In genomic region chr13:44364601-44365000, GRCh38 we compare ENCODE assay signal across 1 cellular context.
TF ChIP-seq lines count a peak whose summit lies in the region.

No MANE protein-coding gene starts in this region.

TF ChIP-seq in HepG2, 621 proteins besides CTCF, POLR2A, EP300 and RAD21 (continued from another document and continues in another):
- no peak for TF ChIP-seq BRF2 (CRISPR knock-in tag; IDR thresholded peaks at IDR 0.05)
- no peak for TF ChIP-seq JUNB (CRISPR knock-in tag; IDR thresholded peaks at IDR 0.05; ENCODE audit: borderline replicate concordance)
- no peak for TF ChIP-seq ZNF557 (CRISPR knock-in tag; IDR thresholded peaks at IDR 0.05)
- no peak for TF ChIP-seq IRX3 (CRISPR knock-in tag; IDR thresholded peaks at IDR 0.05; ENCODE audit: borderline replicate concordance, low read depth)
- no peak for TF ChIP-seq DNMT3B (CRISPR knock-in tag; conservative IDR thresholded peaks at IDR 0.05)
- TF ChIP-seq MZF1 (CRISPR knock-in tag; IDR thresholded peaks at IDR 0.05; ENCODE audit: borderline replicate concordance) = no peak
- TF ChIP-seq, protein P1, sequence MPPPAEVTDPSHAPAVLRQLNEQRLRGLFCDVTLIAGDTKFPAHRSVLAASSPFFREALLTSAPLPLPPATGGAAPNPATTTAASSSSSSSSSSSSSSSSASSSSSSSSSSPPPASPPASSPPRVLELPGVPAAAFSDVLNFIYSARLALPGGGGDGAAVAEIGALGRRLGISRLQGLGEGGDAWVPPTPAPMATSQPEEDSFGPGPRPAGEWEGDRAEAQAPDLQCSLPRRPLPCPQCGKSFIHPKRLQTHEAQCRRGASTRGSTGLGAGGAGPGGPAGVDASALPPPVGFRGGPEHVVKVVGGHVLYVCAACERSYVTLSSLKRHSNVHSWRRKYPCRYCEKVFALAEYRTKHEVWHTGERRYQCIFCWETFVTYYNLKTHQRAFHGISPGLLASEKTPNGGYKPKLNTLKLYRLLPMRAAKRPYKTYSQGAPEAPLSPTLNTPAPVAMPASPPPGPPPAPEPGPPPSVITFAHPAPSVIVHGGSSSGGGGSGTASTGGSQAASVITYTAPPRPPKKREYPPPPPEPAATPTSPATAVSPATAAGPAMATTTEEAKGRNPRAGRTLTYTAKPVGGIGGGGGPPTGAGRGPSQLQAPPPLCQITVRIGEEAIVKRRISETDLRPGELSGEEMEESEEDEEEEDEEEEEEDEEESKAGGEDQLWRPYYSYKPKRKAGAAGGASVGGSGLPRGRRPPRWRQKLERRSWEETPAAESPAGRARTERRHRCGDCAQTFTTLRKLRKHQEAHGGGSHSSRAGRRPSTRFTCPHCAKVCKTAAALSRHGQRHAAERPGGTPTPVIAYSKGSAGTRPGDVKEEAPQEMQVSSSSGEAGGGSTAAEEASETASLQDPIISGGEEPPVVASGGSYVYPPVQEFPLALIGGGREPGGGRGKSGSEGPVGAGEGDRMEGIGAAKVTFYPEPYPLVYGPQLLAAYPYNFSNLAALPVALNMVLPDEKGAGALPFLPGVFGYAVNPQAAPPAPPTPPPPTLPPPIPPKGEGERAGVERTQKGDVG (CRISPR knock-in tag; IDR thresholded peaks at IDR 0.05; ENCODE audit: borderline replicate concordance) = no peak
- TF ChIP-seq, protein P2, sequence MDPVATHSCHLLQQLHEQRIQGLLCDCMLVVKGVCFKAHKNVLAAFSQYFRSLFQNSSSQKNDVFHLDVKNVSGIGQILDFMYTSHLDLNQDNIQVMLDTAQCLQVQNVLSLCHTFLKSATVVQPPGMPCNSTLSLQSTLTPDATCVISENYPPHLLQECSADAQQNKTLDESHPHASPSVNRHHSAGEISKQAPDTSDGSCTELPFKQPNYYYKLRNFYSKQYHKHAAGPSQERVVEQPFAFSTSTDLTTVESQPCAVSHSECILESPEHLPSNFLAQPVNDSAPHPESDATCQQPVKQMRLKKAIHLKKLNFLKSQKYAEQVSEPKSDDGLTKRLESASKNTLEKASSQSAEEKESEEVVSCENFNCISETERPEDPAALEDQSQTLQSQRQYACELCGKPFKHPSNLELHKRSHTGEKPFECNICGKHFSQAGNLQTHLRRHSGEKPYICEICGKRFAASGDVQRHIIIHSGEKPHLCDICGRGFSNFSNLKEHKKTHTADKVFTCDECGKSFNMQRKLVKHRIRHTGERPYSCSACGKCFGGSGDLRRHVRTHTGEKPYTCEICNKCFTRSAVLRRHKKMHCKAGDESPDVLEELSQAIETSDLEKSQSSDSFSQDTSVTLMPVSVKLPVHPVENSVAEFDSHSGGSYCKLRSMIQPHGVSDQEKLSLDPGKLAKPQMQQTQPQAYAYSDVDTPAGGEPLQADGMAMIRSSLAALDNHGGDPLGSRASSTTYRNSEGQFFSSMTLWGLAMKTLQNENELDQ (CRISPR knock-in tag; IDR thresholded peaks at IDR 0.05; ENCODE audit: borderline replicate concordance) = no peak
- no peak for TF ChIP-seq ZZZ3 (CRISPR knock-in tag; IDR thresholded peaks at IDR 0.05; ENCODE audit: borderline replicate concordance)
- TF ChIP-seq ZNF614 (CRISPR knock-in tag; IDR thresholded peaks at IDR 0.05; ENCODE audit: borderline replicate concordance) = 0 out of 2 replicates have a peak, but pooled peaks have one; percentile 57
- no peak for TF ChIP-seq MXD3 (CRISPR knock-in tag; IDR thresholded peaks at IDR 0.05)
- no peak for TF ChIP-seq ZNF451 (CRISPR knock-in tag; IDR thresholded peaks at IDR 0.05)
- TF ChIP-seq TEAD3 (CRISPR knock-in tag; optimal IDR thresholded peaks at IDR 0.05; ENCODE audit: borderline replicate concordance) = peak; percentile 88
- TF ChIP-seq CBX2 (IDR thresholded peaks at IDR 0.05; ENCODE audit: low read depth, low read length) = no peak
- no peak for TF ChIP-seq CBX2 (CRISPR knock-in tag; IDR thresholded peaks at IDR 0.05; ENCODE audit: low read depth)
- TF ChIP-seq ERF (CRISPR knock-in tag; IDR thresholded peaks at IDR 0.05) = no peak
- TF ChIP-seq MIER3 (CRISPR knock-in tag; IDR thresholded peaks at IDR 0.05; ENCODE audit: borderline replicate concordance) = peak; percentile 24; the same call in 1 of the 2 replicates
- TF ChIP-seq, protein P3, sequence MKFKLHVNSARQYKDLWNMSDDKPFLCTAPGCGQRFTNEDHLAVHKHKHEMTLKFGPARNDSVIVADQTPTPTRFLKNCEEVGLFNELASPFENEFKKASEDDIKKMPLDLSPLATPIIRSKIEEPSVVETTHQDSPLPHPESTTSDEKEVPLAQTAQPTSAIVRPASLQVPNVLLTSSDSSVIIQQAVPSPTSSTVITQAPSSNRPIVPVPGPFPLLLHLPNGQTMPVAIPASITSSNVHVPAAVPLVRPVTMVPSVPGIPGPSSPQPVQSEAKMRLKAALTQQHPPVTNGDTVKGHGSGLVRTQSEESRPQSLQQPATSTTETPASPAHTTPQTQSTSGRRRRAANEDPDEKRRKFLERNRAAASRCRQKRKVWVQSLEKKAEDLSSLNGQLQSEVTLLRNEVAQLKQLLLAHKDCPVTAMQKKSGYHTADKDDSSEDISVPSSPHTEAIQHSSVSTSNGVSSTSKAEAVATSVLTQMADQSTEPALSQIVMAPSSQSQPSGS (CRISPR knock-in tag; IDR thresholded peaks at IDR 0.05) = no peak
- peak; percentile 70; the same call in 1 of the 2 replicates for TF ChIP-seq ZBTB43 (CRISPR knock-in tag; conservative IDR thresholded peaks at IDR 0.05)
- TF ChIP-seq CERS6 (CRISPR knock-in tag; IDR thresholded peaks at IDR 0.05) = no peak
- TF ChIP-seq, protein P4, sequence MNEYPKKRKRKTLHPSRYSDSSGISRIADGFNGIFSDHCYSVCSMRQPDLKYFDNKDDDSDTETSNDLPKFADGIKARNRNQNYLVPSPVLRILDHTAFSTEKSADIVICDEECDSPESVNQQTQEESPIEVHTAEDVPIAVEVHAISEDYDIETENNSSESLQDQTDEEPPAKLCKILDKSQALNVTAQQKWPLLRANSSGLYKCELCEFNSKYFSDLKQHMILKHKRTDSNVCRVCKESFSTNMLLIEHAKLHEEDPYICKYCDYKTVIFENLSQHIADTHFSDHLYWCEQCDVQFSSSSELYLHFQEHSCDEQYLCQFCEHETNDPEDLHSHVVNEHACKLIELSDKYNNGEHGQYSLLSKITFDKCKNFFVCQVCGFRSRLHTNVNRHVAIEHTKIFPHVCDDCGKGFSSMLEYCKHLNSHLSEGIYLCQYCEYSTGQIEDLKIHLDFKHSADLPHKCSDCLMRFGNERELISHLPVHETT (CRISPR knock-in tag; conservative IDR thresholded peaks at IDR 0.05) = no peak
- no peak for TF ChIP-seq ZFP90 (CRISPR knock-in tag; IDR thresholded peaks at IDR 0.05; ENCODE audit: borderline replicate concordance)
- TF ChIP-seq, protein P5, sequence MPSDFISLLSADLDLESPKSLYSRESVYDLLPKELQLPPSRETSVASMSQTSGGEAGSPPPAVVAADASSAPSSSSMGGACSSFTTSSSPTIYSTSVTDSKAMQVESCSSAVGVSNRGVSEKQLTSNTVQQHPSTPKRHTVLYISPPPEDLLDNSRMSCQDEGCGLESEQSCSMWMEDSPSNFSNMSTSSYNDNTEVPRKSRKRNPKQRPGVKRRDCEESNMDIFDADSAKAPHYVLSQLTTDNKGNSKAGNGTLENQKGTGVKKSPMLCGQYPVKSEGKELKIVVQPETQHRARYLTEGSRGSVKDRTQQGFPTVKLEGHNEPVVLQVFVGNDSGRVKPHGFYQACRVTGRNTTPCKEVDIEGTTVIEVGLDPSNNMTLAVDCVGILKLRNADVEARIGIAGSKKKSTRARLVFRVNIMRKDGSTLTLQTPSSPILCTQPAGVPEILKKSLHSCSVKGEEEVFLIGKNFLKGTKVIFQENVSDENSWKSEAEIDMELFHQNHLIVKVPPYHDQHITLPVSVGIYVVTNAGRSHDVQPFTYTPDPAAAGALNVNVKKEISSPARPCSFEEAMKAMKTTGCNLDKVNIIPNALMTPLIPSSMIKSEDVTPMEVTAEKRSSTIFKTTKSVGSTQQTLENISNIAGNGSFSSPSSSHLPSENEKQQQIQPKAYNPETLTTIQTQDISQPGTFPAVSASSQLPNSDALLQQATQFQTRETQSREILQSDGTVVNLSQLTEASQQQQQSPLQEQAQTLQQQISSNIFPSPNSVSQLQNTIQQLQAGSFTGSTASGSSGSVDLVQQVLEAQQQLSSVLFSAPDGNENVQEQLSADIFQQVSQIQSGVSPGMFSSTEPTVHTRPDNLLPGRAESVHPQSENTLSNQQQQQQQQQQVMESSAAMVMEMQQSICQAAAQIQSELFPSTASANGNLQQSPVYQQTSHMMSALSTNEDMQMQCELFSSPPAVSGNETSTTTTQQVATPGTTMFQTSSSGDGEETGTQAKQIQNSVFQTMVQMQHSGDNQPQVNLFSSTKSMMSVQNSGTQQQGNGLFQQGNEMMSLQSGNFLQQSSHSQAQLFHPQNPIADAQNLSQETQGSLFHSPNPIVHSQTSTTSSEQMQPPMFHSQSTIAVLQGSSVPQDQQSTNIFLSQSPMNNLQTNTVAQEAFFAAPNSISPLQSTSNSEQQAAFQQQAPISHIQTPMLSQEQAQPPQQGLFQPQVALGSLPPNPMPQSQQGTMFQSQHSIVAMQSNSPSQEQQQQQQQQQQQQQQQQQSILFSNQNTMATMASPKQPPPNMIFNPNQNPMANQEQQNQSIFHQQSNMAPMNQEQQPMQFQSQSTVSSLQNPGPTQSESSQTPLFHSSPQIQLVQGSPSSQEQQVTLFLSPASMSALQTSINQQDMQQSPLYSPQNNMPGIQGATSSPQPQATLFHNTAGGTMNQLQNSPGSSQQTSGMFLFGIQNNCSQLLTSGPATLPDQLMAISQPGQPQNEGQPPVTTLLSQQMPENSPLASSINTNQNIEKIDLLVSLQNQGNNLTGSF (CRISPR knock-in tag; IDR thresholded peaks at IDR 0.05) = no peak
- no peak for TF ChIP-seq NFE2L1 (CRISPR knock-in tag; IDR thresholded peaks at IDR 0.05; ENCODE audit: borderline replicate concordance)
- no peak for TF ChIP-seq ZNF773 (CRISPR knock-in tag; IDR thresholded peaks at IDR 0.05; ENCODE audit: borderline replicate concordance)
- TF ChIP-seq ZNF10 (CRISPR knock-in tag; IDR thresholded peaks at IDR 0.05; ENCODE audit: borderline replicate concordance, low read depth) = no peak
- peak; percentile 64; the same call in 1 of the 2 replicates for TF ChIP-seq HMG20A (CRISPR knock-in tag; IDR thresholded peaks at IDR 0.05; ENCODE audit: borderline replicate concordance)
- TF ChIP-seq MTF1 (CRISPR knock-in tag; IDR thresholded peaks at IDR 0.05) = no peak
- TF ChIP-seq, protein P6, sequence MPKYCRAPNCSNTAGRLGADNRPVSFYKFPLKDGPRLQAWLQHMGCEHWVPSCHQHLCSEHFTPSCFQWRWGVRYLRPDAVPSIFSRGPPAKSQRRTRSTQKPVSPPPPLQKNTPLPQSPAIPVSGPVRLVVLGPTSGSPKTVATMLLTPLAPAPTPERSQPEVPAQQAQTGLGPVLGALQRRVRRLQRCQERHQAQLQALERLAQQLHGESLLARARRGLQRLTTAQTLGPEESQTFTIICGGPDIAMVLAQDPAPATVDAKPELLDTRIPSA (CRISPR knock-in tag; IDR thresholded peaks at IDR 0.05; ENCODE audit: borderline replicate concordance) = no peak
- TF ChIP-seq YEATS2 (CRISPR knock-in tag; IDR thresholded peaks at IDR 0.05; ENCODE audit: borderline replicate concordance) = no peak
- TF ChIP-seq SIN3A (IDR thresholded peaks at IDR 0.05; ENCODE audit: borderline replicate concordance, low read depth, low read length) = no peak
- peak; percentile 88 for TF ChIP-seq ARID5B (CRISPR knock-in tag; IDR thresholded peaks at IDR 0.05)
- no peak for TF ChIP-seq MATR3 (CRISPR knock-in tag; IDR thresholded peaks at IDR 0.05)
